Comparison of ENCODE assay signal across 8 cellular contexts in the genomic region with DNA sequence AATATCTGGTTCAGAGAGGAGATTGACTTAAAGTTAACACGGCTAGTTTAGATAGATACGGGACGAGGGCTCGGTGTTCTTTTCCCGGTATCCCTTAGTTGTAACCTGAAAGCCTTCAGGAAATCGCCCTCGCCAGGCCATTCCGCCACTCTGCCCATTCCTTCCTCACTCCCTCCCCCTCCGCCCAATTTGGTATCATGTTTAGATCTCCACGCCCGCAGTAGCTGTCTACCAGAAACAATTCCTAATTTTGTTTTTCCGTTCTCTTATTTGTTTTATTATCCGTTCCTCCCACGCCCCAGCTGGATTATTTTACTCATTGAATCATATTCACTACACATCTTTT. TPM values are rescaled to one million over a fixed set of nuclear protein-coding genes. Genes with fewer than 3 reads are reported as not detected.
DNase-seq lines count a peak whose midpoint lies in the region; ATAC-seq and TF ChIP-seq lines count a peak whose summit lies in the region.

No MANE protein-coding gene starts in this region.

- POLR2A ChIA-PET in activated naive CD8-positive, alpha-beta T cell treated with anti-CD3 and anti-CD28 coated beads, Interleukin-2, amount 10 ng/mL, durations not matched to agents 7 days and 5 days (lab: Charles Lee), result interaction anchor here (1.0 to 4.4 kb wide), 10 partner anchors 14 to 257 kb away, joined by 3 to 46 read pairs (median 7); a partner anchor contains a TSS

- H3K9me3 Mint-ChIP-seq in activated naive CD8-positive, alpha-beta T cell treated with anti-CD3 and anti-CD28 coated beads, Interleukin-2, amount 10 ng/mL, durations not matched to agents 7 days and 5 days, result no peaks in the 10 kb centered on the region
- no peaks in the 10 kb centered on the region for H3K9me3 Mint-ChIP-seq in progenitor cell of endocrine pancreas (ENCODE audit: low read depth)

- H3K4me3 Mint-ChIP-seq in activated naive CD8-positive, alpha-beta T cell treated with anti-CD3 and anti-CD28 coated beads, Interleukin-2, amount 10 ng/mL, durations not matched to agents 7 days and 5 days, result peak overlapping the region; percentile 100
- H3K4me3 Mint-ChIP-seq in progenitor cell of endocrine pancreas (ENCODE audit: low read depth), result peak overlapping the region; percentile 99

- no peaks in the 10 kb centered on the region for H3K27me3 Mint-ChIP-seq in activated naive CD8-positive, alpha-beta T cell treated with anti-CD3 and anti-CD28 coated beads, Interleukin-2, amount 10 ng/mL, durations not matched to agents 7 days and 5 days
- no peaks in the 10 kb centered on the region for H3K27me3 Mint-ChIP-seq in progenitor cell of endocrine pancreas

- peaks cover 9% of the 10 kb centered on the region for H3K36me3 Mint-ChIP-seq in activated naive CD8-positive, alpha-beta T cell treated with anti-CD3 and anti-CD28 coated beads, Interleukin-2, amount 10 ng/mL, durations not matched to agents 7 days and 5 days
- H3K36me3 Mint-ChIP-seq in progenitor cell of endocrine pancreas (ENCODE audit: insufficient read depth), result no peaks in the 10 kb centered on the region

- DNase-seq in DMS 273 (lab: John Stamatoyannopoulos, UW; ENCODE audit: unreplicated experiment) (peak; percentile 84), NCI-H2227 treated with DMSO at 0.1 percent for 48 hours (lab: John Stamatoyannopoulos, UW) (peak; percentile 83), left cardiac atrium (peak; percentile 51), progenitor cell of endocrine pancreas (ENCODE audit: low spot score, unreplicated experiment) (no peak), epidermal melanocyte (ENCODE audit: insufficient read length, low spot score) (no peak), NOMO-1 treated with dmso at 0.1 percent for 144 hours (lab: John Stamatoyannopoulos, UW; ENCODE audit: unreplicated experiment) (no peak)
- DNase-seq in activated naive CD8-positive, alpha-beta T cell treated with anti-CD3 and anti-CD28 coated beads, Interleukin-2, amount 10 ng/mL, durations not matched to agents 7 days and 5 days, result peak; percentile 33

- intact Hi-C loops in left cardiac atrium (cut with DNase I), result loop anchor here in 1 of 2 donors (2.0 kb wide), 1 partner anchor 38 kb away; a partner anchor contains a TSS

- TF ChIP-seq CTCF in progenitor cell of endocrine pancreas (IDR thresholded peaks at IDR 0.05; ENCODE audit: unreplicated experiment), result no peak

- ATAC-seq in GM21723 (IDR thresholded peaks at IDR 0.05; ENCODE audit: unreplicated experiment), result peak; percentile 28
- no peak for ATAC-seq in activated naive CD8-positive, alpha-beta T cell treated with anti-CD3 and anti-CD28 coated beads, Interleukin-2, amount 10 ng/mL, durations not matched to agents 7 days and 5 days (ENCODE audit: low read depth)
- ATAC-seq in left cardiac atrium, result peak; percentile 53 to 71

- H3K4me1 Mint-ChIP-seq in activated naive CD8-positive, alpha-beta T cell treated with anti-CD3 and anti-CD28 coated beads, Interleukin-2, amount 10 ng/mL, durations not matched to agents 7 days and 5 days, result peaks cover 39% of the 10 kb centered on the region
- peaks cover 14% of the 10 kb centered on the region for H3K4me1 Mint-ChIP-seq in progenitor cell of endocrine pancreas (ENCODE audit: low read depth)

- H3K27ac Mint-ChIP-seq in activated naive CD8-positive, alpha-beta T cell treated with anti-CD3 and anti-CD28 coated beads, Interleukin-2, amount 10 ng/mL, durations not matched to agents 7 days and 5 days, result peak overlapping the region; percentile 97
- peak overlapping the region; percentile 98 for H3K27ac Mint-ChIP-seq in progenitor cell of endocrine pancreas

RNA-seq across cellular contexts. Expression of a gene that starts 0.7 kb away (rescaled TPM):
- 10 to 100 TPM; 17.5 to 20.8 TPM for total RNA-seq in activated naive CD8-positive, alpha-beta T cell treated with anti-CD3 and anti-CD28 coated beads, Interleukin-2, amount 10 ng/mL, durations not matched to agents 7 days and 5 days
- total RNA-seq in left cardiac atrium (1 to 10 TPM; 9.0 to 9.5 TPM), progenitor cell of endocrine pancreas (8.9 and 10.1 TPM in 2 replicates)

RNA-seq across cellular contexts. Expression of a gene that starts 38.9 kb away (rescaled TPM):
- total RNA-seq in activated naive CD8-positive, alpha-beta T cell treated with anti-CD3 and anti-CD28 coated beads, Interleukin-2, amount 10 ng/mL, durations not matched to agents 7 days and 5 days, result 10 to 100 TPM; 36.9 to 38.7 TPM
- 10 to 100 TPM; 13.0 to 16.2 TPM for total RNA-seq in left cardiac atrium
- 30.8 and 32.7 TPM in 2 replicates for total RNA-seq in progenitor cell of endocrine pancreas

Comparison
In these comparisons a context has a peak if more than half of its experiments do, and no peak if none do; other contexts are left out.
1. DNase-seq: peak in DMS 273 (single experiment), NCI-H2227 treated with DMSO at 0.1 percent for 48 hours (single experiment), activated naive CD8-positive, alpha-beta T cell treated with anti-CD3 and anti-CD28 coated beads, Interleukin-2, amount 10 ng/mL, durations not matched to agents 7 days and 5 days (single experiment) and left cardiac atrium (single experiment); none in progenitor cell of endocrine pancreas (single experiment), epidermal melanocyte (single experiment) and NOMO-1 treated with dmso at 0.1 percent for 144 hours (single experiment).